ENCODE assay signal across 22 cellular contexts in genomic region chr2:126154256-126154655, GRCh38.
"Had no signal": no experiment of that assay in that cellular context is flagged by ENCODE, and none has a peak within 500 bp of the region (broad histone marks: within the 10 kb centered on the region; RNA-seq: fewer than 3 reads in every experiment).

No MANE protein-coding gene starts in this region.

- DNase-seq: colonic mucosa; dermis blood vessel endothelial cell; effector CD4-positive, alpha-beta T cell; endodermal cell; erythroblast; foreskin keratinocyte; heart right ventricle; left cardiac atrium; left ventricle myocardium inferior; lower lobe of right lung; mesenchymal stem cell; naive B cell; occipital lobe; pancreas; spleen; stimulated activated CD4-positive, alpha-beta T cell treated with anti-CD3 and anti-CD28 coated beads, Interleukin-15, amount 100 ng/mL, for 24 hours; stimulated activated CD4-positive, alpha-beta T cell treated with anti-CD3 and anti-CD28 coated beads, Interleukin-1b, Interleukin-23, amount 100 ng/mL, for 48 hours; stimulated activated CD4-positive, alpha-beta T cell treated with anti-CD3 and anti-CD28 coated beads, Interleukin-4, amount 100 ng/mL, for 24 hours; trophoblast cell had no signal

- H3K27ac ChIP-seq: colonic mucosa, foreskin keratinocyte, heart right ventricle, left ventricle myocardium inferior, lower lobe of right lung, pancreas, prostate gland, spleen had no signal

- ATAC-seq: foreskin keratinocyte; heart right ventricle; left cardiac atrium; lower lobe of right lung; pancreas; sciatic nerve; stimulated activated memory B cell treated with anti-CD40 and anti-IgM and Interleukin-4, amounts not matched to agents 10 μg/mL and 1 μg/mL and 100 μg/mL, for 72 hours had no signal
